Comparison of ENCODE assay signal across 18 cellular contexts in the genomic region with DNA sequence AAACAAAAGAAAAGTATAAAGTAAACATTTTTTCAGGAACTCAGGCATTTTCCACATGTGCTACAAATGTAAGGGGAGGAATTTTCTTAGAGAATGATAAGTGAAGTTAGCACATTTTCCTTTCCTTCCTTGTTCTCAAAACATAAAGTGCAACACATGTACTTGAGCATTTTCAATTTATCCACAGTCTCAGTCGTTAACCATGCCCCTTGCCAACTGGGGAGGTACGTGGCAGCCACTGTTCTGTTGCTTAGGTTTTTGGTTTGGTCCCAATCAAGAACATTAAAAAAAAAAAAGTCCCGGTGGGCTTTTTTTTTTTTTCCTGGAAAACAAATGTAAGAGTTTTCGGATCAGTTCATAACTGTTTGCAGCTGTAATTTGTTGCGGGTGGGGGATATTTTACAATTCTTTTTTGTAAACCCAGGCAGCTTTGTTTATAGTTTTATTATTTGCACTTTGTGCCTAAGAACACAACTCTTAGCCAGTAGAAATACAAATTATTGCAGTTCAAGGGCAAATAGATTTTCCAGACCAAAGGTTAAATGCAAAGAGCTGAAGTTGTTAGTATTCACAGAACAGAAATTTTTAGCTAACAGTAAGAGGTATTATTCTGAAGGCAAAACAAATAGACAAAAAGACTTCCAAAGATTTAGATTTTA.
DNase-seq lines count a peak whose midpoint lies in the region; ATAC-seq and TF ChIP-seq lines count a peak whose summit lies in the region.
"Had no signal": no experiment of that assay in that cellular context is flagged by ENCODE, and none has a peak within 500 bp of the region (broad histone marks: within the 10 kb centered on the region; RNA-seq: fewer than 3 reads in every experiment).

No MANE protein-coding gene starts in this region.

- no peak for TF ChIP-seq POLR2A in right lobe of liver (IDR thresholded peaks at IDR 0.05)
- no peak for TF ChIP-seq POLR2A in testis (IDR thresholded peaks at IDR 0.05)

- H3K27ac Mint-ChIP-seq in T-helper 17 cell: peak overlapping the region; percentile 21
- H3K27ac Mint-ChIP-seq: activated CD4-positive, alpha-beta T cell treated with anti-CD3 and anti-CD28 coated beads, Interleukin-2, amount 10 ng/mL, durations not matched to agents 24 days and 14 days had no signal

- peak overlapping the region in 2 of 3 donors; percentile 55 to 64 for H3K27ac ChIP-seq in right lobe of liver
- H3K27ac ChIP-seq in testis: peak overlapping the region; percentile 20 to 36
- H3K27ac ChIP-seq: RWPE1 had no signal

- TF ChIP-seq CTCF in right lobe of liver (IDR thresholded peaks at IDR 0.05) (no peak), testis (IDR thresholded peaks at IDR 0.05) (no peak), GM20000 (IDR thresholded peaks at IDR 0.05; ENCODE audit: extremely low read depth, missing control alignments) (no peak)

- intact Hi-C loops in right lobe of liver (cut with DNase I) (loop anchor here in 1 of 2 donors (10.0 kb wide), 1 partner anchor 215 kb away; no protein-coding TSS in a partner anchor), testis (cut with DNase I; ENCODE audit: low total_unique reads) (no loop called here), head of caudate nucleus (cut with DNase I) (loop anchor here (10.0 kb wide), 1 partner anchor 105 kb away; no protein-coding TSS in a partner anchor)

- H3K4me3 ChIP-seq in right lobe of liver (peak overlapping the region in 2 of 3 donors; percentile 23 to 36), testis (no peak overlapping the region)

- no peaks in the 10 kb centered on the region for H3K36me3 ChIP-seq in right lobe of liver
- H3K36me3 ChIP-seq in testis (ENCODE audit: low read depth, missing control alignments): no peaks in the 10 kb centered on the region

- H3K4me1 Mint-ChIP-seq in T-helper 17 cell: peaks cover 10% of the 10 kb centered on the region
- H3K4me1 Mint-ChIP-seq: CD8-positive, alpha-beta memory T cell; neural crest cell had no signal

- DNase-seq in T-helper 17 cell: no peak
- DNase-seq in fibroblast of gingiva (ENCODE audit: low read depth): peak; percentile 53
- DNase-seq in right lobe of liver: peak in 1 of 3 donors; percentile 54
- no peak for DNase-seq in testis
- no peak for DNase-seq in GM20000 (ENCODE audit: low spot score)
- no peak for DNase-seq in superior temporal gyrus (ENCODE audit: extremely low spot score)
- no peak for DNase-seq in NCI-H1436 (lab: John Stamatoyannopoulos, UW)
- no peak for DNase-seq in head of caudate nucleus
- DNase-seq: activated CD4-positive, alpha-beta T cell treated with anti-CD3 and anti-CD28 coated beads, Interleukin-2, amount 10 ng/mL, durations not matched to agents 24 days and 14 days; CD8-positive, alpha-beta memory T cell; central memory CD4-positive, alpha-beta T cell; DMS79 treated with DMSO at 0.1 percent for 48 hours; effector CD4-positive, alpha-beta T cell; Kasumi-1; NCI-H1092 treated with DMSO at 0.1 percent for 48 hours; NCI-H2081 treated with DMSO at 0.1 percent for 48 hours had no signal

- H3K9me3 ChIP-seq in T-helper 17 cell (ENCODE audit: control insufficient read depth, low read length, poor library complexity, severe bottlenecking) (no peaks in the 10 kb centered on the region), right lobe of liver (no peaks in the 10 kb centered on the region), testis (no peaks in the 10 kb centered on the region)

- H3K4me1 ChIP-seq in right lobe of liver: peaks cover 0 to 58% (median 21%) of the 10 kb centered on the region in 4 donors
- peaks cover 9% of the 10 kb centered on the region for H3K4me1 ChIP-seq in testis

- no peaks in the 10 kb centered on the region for H3K27me3 ChIP-seq in right lobe of liver
- no peaks in the 10 kb centered on the region for H3K27me3 ChIP-seq in testis

- no peak overlapping the region for H3K4me3 Mint-ChIP-seq in T-helper 17 cell
- H3K4me3 Mint-ChIP-seq: activated CD4-positive, alpha-beta T cell treated with anti-CD3 and anti-CD28 coated beads, Interleukin-2, amount 10 ng/mL, durations not matched to agents 24 days and 14 days; CD8-positive, alpha-beta memory T cell; neural crest cell had no signal

- ATAC-seq in T-helper 17 cell: no peak
- peak; percentile 47 to 84 (median 70) for ATAC-seq in right lobe of liver

- WGBS in right lobe of liver (ENCODE audit: insufficient coverage, low coverage, low lambda C conversion rate, missing lambda C conversion rate): 16% methylated on average over 5 of the region's 5 CpGs
- 38 to 50% methylated on average over 5 of the region's 5 CpGs for WGBS in testis, 2 donors

- H3K36me3 Mint-ChIP-seq in T-helper 17 cell (ENCODE audit: low read depth): no peaks in the 10 kb centered on the region

- no peaks in the 10 kb centered on the region for H3K27me3 Mint-ChIP-seq in T-helper 17 cell

Comparison
In these comparisons a context has a peak if more than half of its experiments do, and no peak if none do; other contexts are left out.
1. H3K4me3 ChIP-seq: peak in right lobe of liver (2 of 3); none in testis (0 of 2).